Comparison of ENCODE assay signal across 8 cellular contexts in genomic region chr6:52162940-52163908, GRCh38. TPM values are rescaled to one million over a fixed set of nuclear protein-coding genes. Genes with fewer than 3 reads are reported as not detected.
A peak's percentile ranks its signal among the peaks of the same experiment; 100 is the strongest.
DNase-seq lines count a peak whose midpoint lies in the region; ATAC-seq and TF ChIP-seq lines count a peak whose summit lies in the region.

No MANE protein-coding gene starts in this region.

- H3K9me2 ChIP-seq in PC-9 (ENCODE audit: insufficient read depth): no peaks in the 10 kb centered on the region

- H3F3A ChIP-seq in PC-9 (ENCODE audit: insufficient read depth, low read depth): no peaks in the 10 kb centered on the region

- no peak overlapping the region for H2AFZ ChIP-seq in PC-9

- 0 out of 2 replicates have a peak, but pooled peaks cover 4% of the 10 kb centered on the region for H3K27me3 ChIP-seq in PC-9 (ENCODE audit: insufficient read depth, low read depth)
- H3K27me3 ChIP-seq in MG63: peaks cover 78% of the 10 kb centered on the region

- BruUV-seq in PC-9 (replicated peaks; lab: Mats Ljungman, UMichigan): no TSS peak

- H3K4me3 ChIP-seq in PC-9 (no peak overlapping the region), epithelial cell of proximal tubule (ENCODE audit: low read depth, low read length) (no peak overlapping the region), retinal pigment epithelial cell (ENCODE audit: low read length) (no peak overlapping the region), MG63 (no peak overlapping the region)

- POLR2A ChIA-PET in PC-9 (lab: Charles Lee; ENCODE audit: unreplicated experiment): interaction anchor here (0.8 kb wide), 1 partner anchor 236 kb away, joined by 7 read pairs; no protein-coding TSS in a partner anchor

- no peaks in the 10 kb centered on the region for H3K36me3 ChIP-seq in PC-9 (ENCODE audit: low read depth)
- no peaks in the 10 kb centered on the region for H3K36me3 ChIP-seq in MG63

- no peak overlapping the region for H3K27ac ChIP-seq in PC-9

- no peaks in the 10 kb centered on the region for H3K4me1 ChIP-seq in PC-9 (replicated peaks; ENCODE audit: insufficient read depth)

- intact Hi-C loops in PC-9 (cut with micrococcal nuclease; ENCODE audit: unreplicated experiment): loop anchor here (1.0 to 2.0 kb wide), 5 partner anchors 100 to 1322 kb away; no protein-coding TSS in a partner anchor

- peak; percentile 66 for ATAC-seq in GM18868 (IDR thresholded peaks at IDR 0.05; ENCODE audit: unreplicated experiment)
- ATAC-seq in HG03439 (IDR thresholded peaks at IDR 0.05; ENCODE audit: unreplicated experiment): peak; percentile 43

- H3K79me2 ChIP-seq in PC-9 (ENCODE audit: low read depth): no peaks in the 10 kb centered on the region

- DNase-seq in DMS114 treated with DMSO at 0.1 percent for 48 hours (lab: John Stamatoyannopoulos, UW; ENCODE audit: unreplicated experiment): peak; percentile 46
- DNase-seq in PC-9: no peak
- DNase-seq in epithelial cell of proximal tubule (ENCODE audit: low read depth): no peak
- no peak for DNase-seq in retinal pigment epithelial cell (ENCODE audit: low read depth)
- no peak for DNase-seq in MG63
- no peak for DNase-seq in ecto neural progenitor cell (ENCODE audit: low spot score)

- H3K9me3 ChIP-seq in PC-9 (ENCODE audit: insufficient read depth, low read depth) (0 out of 2 replicates have a peak, but pooled peaks cover 4% of the 10 kb centered on the region), MG63 (peaks cover under 1% of the 10 kb centered on the region)

- no peak overlapping the region for H3K4me2 ChIP-seq in PC-9

- TF ChIP-seq CTCF in PC-9 (conservative IDR thresholded peaks at IDR 0.05) (peak; percentile 70), epithelial cell of proximal tubule (conservative IDR thresholded peaks at IDR 0.05; ENCODE audit: low read depth, low read length) (peak; percentile 98), retinal pigment epithelial cell (conservative IDR thresholded peaks at IDR 0.05; ENCODE audit: low read depth, low read length) (peak; percentile 50)

- CTCF ChIA-PET in PC-9 (lab: Charles Lee): no interaction called here

- no peaks in the 10 kb centered on the region for H4K20me1 ChIP-seq in PC-9 (ENCODE audit: insufficient read depth)

RNA-seq across cellular contexts. Expression of gene IL17A, which starts 23.0 kb away (rescaled TPM):
- not detected in 2 replicates for total RNA-seq in PC-9 (2021)
- not detected in 2 replicates for total RNA-seq in epithelial cell of proximal tubule
- total RNA-seq in MG63 (2014; rRNA removed; shearing (Covaris generic); ENCODE audit: low replicate concordance): not detected in 2 replicates
